Comparison of ENCODE assay signal across 4 cellular contexts in genomic region chrX:70410921-70411320, GRCh38.
"Had no signal": no experiment of that assay in that cellular context is flagged by ENCODE, and none has a peak within 500 bp of the region (broad histone marks: within the 10 kb centered on the region; RNA-seq: fewer than 3 reads in every experiment).

No MANE protein-coding gene starts in this region.

- DNase-seq: GDM1, GF-D8 had no signal

- FAIRE-seq: G401.6, GM19239 had no signal
